In the genomic region with DNA sequence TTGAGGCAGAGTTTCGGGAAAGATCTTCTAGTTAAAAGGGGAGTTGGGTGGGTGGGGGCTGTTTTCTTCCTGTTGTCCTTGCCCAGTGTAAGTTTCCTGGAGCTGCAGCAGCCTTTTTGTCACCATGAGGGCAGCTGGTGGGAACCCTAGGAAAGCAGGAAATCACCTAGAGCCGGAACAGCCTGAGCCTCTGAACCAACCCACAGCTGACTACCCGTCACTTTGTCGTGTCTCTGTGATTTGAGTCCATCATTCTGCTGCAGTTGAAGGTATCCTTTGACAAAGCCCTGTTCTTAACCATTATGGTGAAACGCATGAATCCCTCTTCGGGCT, we compare ENCODE assay signal across 9 cellular contexts. TPM values are rescaled to one million over a fixed set of nuclear protein-coding genes. Genes with fewer than 3 reads are reported as not detected.
A peak's percentile ranks its signal among the peaks of the same experiment; 100 is the strongest.
DNase-seq lines count a peak whose midpoint lies in the region; ATAC-seq, FAIRE-seq and TF ChIP-seq lines count a peak whose summit lies in the region.
"Had no signal": no experiment of that assay in that cellular context is flagged by ENCODE, and none has a peak within 500 bp of the region (broad histone marks: within the 10 kb centered on the region; RNA-seq: fewer than 3 reads in every experiment).

No MANE protein-coding gene starts in this region.

- ATAC-seq in lower lobe of right lung (no peak), upper lobe of left lung (ENCODE audit: low FRiP score in 2 of 2) (no peak), GM21576 (IDR thresholded peaks at IDR 0.05; ENCODE audit: unreplicated experiment) (no peak)

- H3K27me3 ChIP-seq in astrocyte (ENCODE audit: insufficient read depth, low read length): no peaks in the 10 kb centered on the region
- H3K27me3 ChIP-seq in lower lobe of right lung (ENCODE audit: low read depth): no peaks in the 10 kb centered on the region
- H3K27me3 ChIP-seq in upper lobe of left lung: no peaks in the 10 kb centered on the region
- H3K27me3 ChIP-seq: foreskin keratinocyte had no signal

- intact Hi-C loops in activated naive CD4-positive, alpha-beta T cell treated with anti-CD3 and anti-CD28 coated beads for 36 hours (cut with micrococcal nuclease): loop anchor here (1.0 to 2.0 kb wide), 8 partner anchors 15 to 1789 kb away; partner anchors contain the start of genes GLRX3, MGMT and PPP2R2D
- intact Hi-C loops in lower lobe of right lung (cut with DNase I): no loop called here

- peak overlapping the region; percentile 85 for H3K9ac ChIP-seq in astrocyte (ENCODE audit: low read length)

- TF ChIP-seq CTCF in astrocyte (IDR thresholded peaks at IDR 0.05; ENCODE audit: insufficient read depth, low read depth, low read length): no peak
- TF ChIP-seq CTCF in lower lobe of right lung (IDR thresholded peaks at IDR 0.05): no peak
- TF ChIP-seq CTCF in upper lobe of left lung (IDR thresholded peaks at IDR 0.05): no peak

- H3K9me3 ChIP-seq in astrocyte (ENCODE audit: insufficient read depth, low read depth, low read length): no peaks in the 10 kb centered on the region
- no peaks in the 10 kb centered on the region for H3K9me3 ChIP-seq in lower lobe of right lung
- H3K9me3 ChIP-seq in upper lobe of left lung: no peaks in the 10 kb centered on the region

- peak overlapping the region; percentile 99 for H3K27ac Mint-ChIP-seq in activated naive CD4-positive, alpha-beta T cell treated with anti-CD3 and anti-CD28 coated beads for 36 hours
- no peak overlapping the region for H3K27ac Mint-ChIP-seq in astrocyte (ENCODE audit: unreplicated experiment)

- no peak for FAIRE-seq in astrocyte (lab: Jason Lieb, UNC)

- no peaks in the 10 kb centered on the region for H3K36me3 ChIP-seq in astrocyte (ENCODE audit: insufficient read depth, low read length)
- H3K36me3 ChIP-seq in lower lobe of right lung: no peaks in the 10 kb centered on the region
- H3K36me3 ChIP-seq in upper lobe of left lung: no peaks in the 10 kb centered on the region

- no peaks in the 10 kb centered on the region for H3K27me3 Mint-ChIP-seq in activated naive CD4-positive, alpha-beta T cell treated with anti-CD3 and anti-CD28 coated beads for 36 hours (ENCODE audit: low read depth)
- H3K27me3 Mint-ChIP-seq in astrocyte (ENCODE audit: low read depth, unreplicated experiment): no peaks in the 10 kb centered on the region

- TF ChIP-seq EP300 in upper lobe of left lung (IDR thresholded peaks at IDR 0.05): no peak

- H3K9me3 Mint-ChIP-seq in activated naive CD4-positive, alpha-beta T cell treated with anti-CD3 and anti-CD28 coated beads for 36 hours: peaks cover 4% of the 10 kb centered on the region
- H3K9me3 Mint-ChIP-seq in astrocyte (ENCODE audit: unreplicated experiment): peaks cover 2% of the 10 kb centered on the region

- peaks cover 5% of the 10 kb centered on the region for H3K4me1 ChIP-seq in astrocyte (ENCODE audit: insufficient read depth, low read length)
- peaks cover 26% of the 10 kb centered on the region for H3K4me1 ChIP-seq in lower lobe of right lung
- H3K4me1 ChIP-seq in upper lobe of left lung: peaks cover 10 to 26% (median 19%) of the 10 kb centered on the region in 4 donors
- H3K4me1 ChIP-seq: foreskin keratinocyte had no signal

- peak overlapping the region; percentile 97 for H2AFZ ChIP-seq in astrocyte (ENCODE audit: low read depth, low read length)

- H3K4me2 ChIP-seq in astrocyte (ENCODE audit: low read length): peak overlapping the region; percentile 92

- H3K4me3 ChIP-seq in astrocyte (ENCODE audit: insufficient read depth, low read depth, low read length) (peak overlapping the region; percentile 78), lower lobe of right lung (peak overlapping the region; percentile 75), upper lobe of left lung (peak overlapping the region; percentile 48 to 77 (median 72))

- CTCF ChIA-PET in activated naive CD4-positive, alpha-beta T cell treated with anti-CD3 and anti-CD28 coated beads for 36 hours (lab: Charles Lee): interaction anchor here (1.1 to 2.9 kb wide), 3 partner anchors 16 to 28 kb away, joined by 3 to 21 read pairs (median 4); partner anchors contain the start of gene GLRX3

- H4K20me1 ChIP-seq in astrocyte (ENCODE audit: insufficient read depth, low read length): no peaks in the 10 kb centered on the region

- DNase-seq in activated naive CD4-positive, alpha-beta T cell treated with anti-CD3 and anti-CD28 coated beads for 36 hours: peak; percentile 54
- no peak for DNase-seq in activated naive CD4-positive, alpha-beta T cell (lab: John Stamatoyannopoulos, UW)
- DNase-seq in astrocyte (ENCODE audit: low read depth): no peak
- no peak for DNase-seq in lower lobe of right lung
- no peak for DNase-seq in upper lobe of left lung
- no peak for DNase-seq in NCI-H446 treated with DMSO at 0.1 percent for 48 hours (lab: John Stamatoyannopoulos, UW)
- DNase-seq in SW 1271 (lab: John Stamatoyannopoulos, UW): no peak
- DNase-seq: foreskin keratinocyte had no signal

- H3K36me3 Mint-ChIP-seq in activated naive CD4-positive, alpha-beta T cell treated with anti-CD3 and anti-CD28 coated beads for 36 hours (ENCODE audit: low read depth): peaks cover 13% of the 10 kb centered on the region
- H3K36me3 Mint-ChIP-seq in astrocyte (ENCODE audit: low read depth, unreplicated experiment): peaks cover 2% of the 10 kb centered on the region

- no peak for TF ChIP-seq POLR2A in upper lobe of left lung (IDR thresholded peaks at IDR 0.05)

- WGBS in upper lobe of left lung, 2 donors: 75 to 78% methylated on average over 6 of the region's 6 CpGs

- H3K79me2 ChIP-seq in astrocyte (ENCODE audit: insufficient read depth, low read length): peaks cover 9% of the 10 kb centered on the region

- peaks cover 35% of the 10 kb centered on the region for H3K4me1 Mint-ChIP-seq in activated naive CD4-positive, alpha-beta T cell treated with anti-CD3 and anti-CD28 coated beads for 36 hours (ENCODE audit: low read depth)
- no peaks in the 10 kb centered on the region for H3K4me1 Mint-ChIP-seq in astrocyte (ENCODE audit: low read depth, unreplicated experiment)

- H3K27ac ChIP-seq in astrocyte (ENCODE audit: low read depth, low read length) (no peak overlapping the region), lower lobe of right lung (peak overlapping the region; percentile 91), upper lobe of left lung (peak overlapping the region; percentile 87 to 94 (median 93))

- peak overlapping the region; percentile 83 for H3K4me3 Mint-ChIP-seq in activated naive CD4-positive, alpha-beta T cell treated with anti-CD3 and anti-CD28 coated beads for 36 hours
- H3K4me3 Mint-ChIP-seq in astrocyte (ENCODE audit: unreplicated experiment): peak overlapping the region; percentile 95

RNA-seq across cellular contexts. Expression of gene C10orf143, which starts 1.2 kb away (rescaled TPM):
- total RNA-seq in activated naive CD4-positive, alpha-beta T cell treated with anti-CD3 and anti-CD28 coated beads for 36 hours: 1 to 10 TPM; 3.3 to 3.5 TPM
- 0.73 and 0.82 TPM in 2 replicates for total RNA-seq in astrocyte
- 3.7 TPM for total RNA-seq in lower lobe of right lung
- 1 to 10 TPM in 4 of 6 donors, under 1 TPM in 1, not detected in 1; 0.55 to 6.0 (median 4.4) TPM for total RNA-seq in upper lobe of left lung

RNA-seq across cellular contexts. Expression of gene GLRX3, which starts 24.4 kb away (rescaled TPM):
- total RNA-seq in activated naive CD4-positive, alpha-beta T cell treated with anti-CD3 and anti-CD28 coated beads for 36 hours: 10 to 100 TPM; 86.2 to 86.5 TPM
- 116 and 137 TPM in 2 replicates for total RNA-seq in astrocyte
- total RNA-seq in lower lobe of right lung: 45.9 TPM
- total RNA-seq in upper lobe of left lung: 10 to 100 TPM; 21.8 to 64.2 (median 45.7) TPM
